ENCODE assay signal across 34 cellular contexts in the genomic region with DNA sequence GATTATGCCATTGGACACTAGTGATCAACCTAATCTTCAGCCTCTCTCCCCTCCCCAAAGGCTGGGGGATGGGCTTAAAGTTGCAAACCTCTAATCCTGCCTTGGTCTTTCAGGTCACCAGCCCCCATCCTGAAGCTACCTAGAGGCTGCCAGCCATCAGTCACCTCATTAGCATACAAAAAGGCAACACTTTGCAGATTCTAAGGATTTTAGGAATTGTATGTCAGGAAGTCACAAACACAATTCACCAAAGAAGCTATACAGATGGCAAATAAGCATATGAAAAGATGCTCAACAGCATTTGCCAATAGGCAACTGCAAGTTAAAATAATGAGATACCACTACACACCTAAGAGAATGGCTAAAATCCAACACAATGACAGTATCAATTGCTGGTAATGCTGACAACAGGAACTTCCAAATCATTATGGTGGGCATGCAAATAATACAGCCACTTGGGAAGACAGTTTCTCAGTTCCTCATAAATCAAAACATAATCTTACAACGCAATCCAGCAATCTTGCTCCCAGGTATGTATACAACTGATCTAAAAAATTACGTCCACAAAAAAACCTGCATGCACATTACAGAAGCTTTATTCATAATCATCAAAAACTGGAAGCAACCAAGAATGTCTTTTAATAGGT. TPM values are rescaled to one million over a fixed set of nuclear protein-coding genes. Genes with fewer than 3 reads are reported as not detected.
DNase-seq lines count a peak whose midpoint lies in the region; ATAC-seq, FAIRE-seq and TF ChIP-seq lines count a peak whose summit lies in the region.
"Had no signal": no experiment of that assay in that cellular context is flagged by ENCODE, and none has a peak within 500 bp of the region (broad histone marks: within the 10 kb centered on the region; RNA-seq: fewer than 3 reads in every experiment).

No MANE protein-coding gene starts in this region.

- POLR2A ChIA-PET in T-cell (lab: Charles Lee) = interaction anchor here in 1 of 2 donors (0.6 to 1.4 kb wide), 3 partner anchors 9 to 354 kb away, joined by 3 to 5 read pairs (median 3); no protein-coding TSS in a partner anchor

- H3K36me3 Mint-ChIP-seq in T-cell = peaks cover 23% of the 10 kb centered on the region

- no peak for TF ChIP-seq POLR2A in GM12891 (IDR thresholded peaks at IDR 0.05; ENCODE audit: low read depth, low read length)

- peak overlapping the region in 1 of 2 donors; percentile 55 for H3K27ac Mint-ChIP-seq in T-cell
- H3K27ac Mint-ChIP-seq: activated CD4-positive, alpha-beta T cell treated with anti-CD3 and anti-CD28 coated beads, Interleukin-2, amount 10 ng/mL, durations not matched to agents 7 days and 5 days; activated naive CD4-positive, alpha-beta T cell treated with anti-CD3 and anti-CD28 coated beads, Interleukin-2, amount 50 U/mL, for 72 hours; effector memory CD8-positive, alpha-beta T cell; mesothelial cell of epicardium had no signal

- H4K20me1 ChIP-seq in KMS-11 (ENCODE audit: insufficient read depth) = no peaks in the 10 kb centered on the region

- no peak overlapping the region for H3K27ac ChIP-seq in KMS-11
- H3K27ac ChIP-seq: C4-2B, cardiac muscle cell, coronary artery, GM23248, heart right ventricle, left ventricle myocardium inferior, thoracic aorta, VCaP had no signal

- FAIRE-seq in GM12891 (lab: Jason Lieb, UNC) (peak; percentile 75), colon (lab: Jason Lieb, UNC) (peak; percentile 65)
- FAIRE-seq: urothelium cell line had no signal

- peaks cover 5% of the 10 kb centered on the region; the same call in 1 of the 2 replicates for H3K79me2 ChIP-seq in KMS-11 (ENCODE audit: insufficient read depth, low read depth)

- peaks cover 37 to 41% (median 39%) of the 10 kb centered on the region in 3 donors for H3K4me1 Mint-ChIP-seq in T-cell
- H3K4me1 Mint-ChIP-seq: mesothelial cell of epicardium had no signal

- H3K4me3 ChIP-seq in KMS-11 (IDR thresholded peaks at IDR 0.05; ENCODE audit: insufficient read depth, low read depth, low read length) = no peak overlapping the region
- H3K4me3 ChIP-seq: cardiac muscle cell, coronary artery, GM23248, heart right ventricle, left ventricle myocardium inferior, thoracic aorta had no signal

- peaks cover 69% of the 10 kb centered on the region for H3K4me1 ChIP-seq in KMS-11 (ENCODE audit: low read depth, poor library complexity, severe bottlenecking)
- H3K4me1 ChIP-seq: heart right ventricle, left ventricle myocardium inferior had no signal

- no peak overlapping the region for H2AFZ ChIP-seq in KMS-11 (ENCODE audit: low read depth)
- H2AFZ ChIP-seq: GM23248 had no signal

- no peak for ATAC-seq in T-cell (replicated peaks in 1 of 4)
- ATAC-seq: activated naive CD4-positive, alpha-beta T cell treated with anti-CD3 and anti-CD28 coated beads, Interleukin-2, amount 50 U/mL, for 72 hours; effector memory CD8-positive, alpha-beta T cell; esophagus mucosa; heart right ventricle; naive thymus-derived CD4-positive, alpha-beta T cell had no signal

- no peaks in the 10 kb centered on the region for H3K36me3 ChIP-seq in KMS-11 (ENCODE audit: insufficient read depth)

- CTCF ChIA-PET in T-cell (lab: Charles Lee) = no interaction called here

- TF ChIP-seq CTCF in KMS-11 (conservative IDR thresholded peaks at IDR 0.05; ENCODE audit: low read depth, low read length) = no peak

- H3K9ac ChIP-seq in KMS-11 = no peak overlapping the region
- H3K9ac ChIP-seq: GM23248 had no signal

- no peaks in the 10 kb centered on the region for H3K27me3 Mint-ChIP-seq in T-cell
- H3K27me3 Mint-ChIP-seq: activated CD4-positive, alpha-beta T cell treated with anti-CD3 and anti-CD28 coated beads, Interleukin-2, amount 10 ng/mL, durations not matched to agents 7 days and 5 days; effector memory CD8-positive, alpha-beta T cell; naive thymus-derived CD4-positive, alpha-beta T cell had no signal

- no peak for DNase-seq in GM12891 (ENCODE audit: insufficient read length, low spot score)
- DNase-seq in iPS-NIHi11 (ENCODE audit: low spot score) = peak; percentile 12
- DNase-seq in GOT3 (lab: John Stamatoyannopoulos, UW) = no peak
- no peak for DNase-seq in NCI-H146 treated with DMSO at 0.1 percent for 48 hours (lab: John Stamatoyannopoulos, UW; ENCODE audit: unreplicated experiment)
- DNase-seq in T-cell = no peak
- DNase-seq in DMS114 treated with DMSO at 0.1 percent for 48 hours (lab: John Stamatoyannopoulos, UW; ENCODE audit: unreplicated experiment) = no peak
- DNase-seq: activated CD4-positive, alpha-beta T cell treated with anti-CD3 and anti-CD28 coated beads, Interleukin-2, amount 10 ng/mL, durations not matched to agents 7 days and 5 days; DND-41; effector memory CD8-positive, alpha-beta T cell; foreskin fibroblast; GM23248; heart right ventricle; islet precursor cell; KBM-7; left ventricle myocardium inferior; MM.1S; naive thymus-derived CD4-positive, alpha-beta T cell; NCI-H1417; NCI-H2107; Right ventricle myocardium superior; stimulated activated CD4-positive, alpha-beta T cell treated with anti-CD3 and anti-CD28 coated beads, Interleukin-15, amount 100 ng/mL, for 24 hours; stimulated activated naive CD4-positive, alpha-beta T cell treated with Interleukin-2 at 50 U/mL for 16 hours; T-helper 9 cell had no signal

- H3K9me3 Mint-ChIP-seq in T-cell = no peaks in the 10 kb centered on the region
- H3K9me3 Mint-ChIP-seq: activated CD4-positive, alpha-beta T cell treated with anti-CD3 and anti-CD28 coated beads, Interleukin-2, amount 10 ng/mL, durations not matched to agents 7 days and 5 days; activated naive CD4-positive, alpha-beta T cell treated with anti-CD3 and anti-CD28 coated beads, Interleukin-2, amount 50 U/mL, for 72 hours; effector memory CD8-positive, alpha-beta T cell; naive thymus-derived CD4-positive, alpha-beta T cell had no signal

- H3K4me2 ChIP-seq in KMS-11 = peak overlapping the region; percentile 25; the same call in 1 of the 2 replicates

- H3K27me3 ChIP-seq in KMS-11 (ENCODE audit: insufficient read depth, low read depth) = no peaks in the 10 kb centered on the region
- H3K27me3 ChIP-seq: cardiac muscle cell, heart right ventricle had no signal

- H3K4me3 Mint-ChIP-seq in T-cell = no peak overlapping the region
- H3K4me3 Mint-ChIP-seq: activated CD4-positive, alpha-beta T cell treated with anti-CD3 and anti-CD28 coated beads, Interleukin-2, amount 10 ng/mL, durations not matched to agents 7 days and 5 days; effector memory CD8-positive, alpha-beta T cell; mesothelial cell of epicardium; naive thymus-derived CD4-positive, alpha-beta T cell had no signal

TF ChIP-seq in GM12891, 5 proteins besides CTCF, POLR2A, EP300 and RAD21:
- TF ChIP-seq TAF1 (IDR thresholded peaks at IDR 0.05; ENCODE audit: low read depth, low read length) (no peak), SPI1 (IDR thresholded peaks at IDR 0.05; ENCODE audit: low read depth, low read length) (peak; percentile 59)

RNA-seq across cellular contexts. Expression of gene PIM2, which starts 9.0 kb away (rescaled TPM):
- polyA plus RNA-seq in GM12891 (2012; ENCODE audit: low read depth, missing spikeins) = 92.2 TPM
- 100 to 1,000 TPM; 152 to 325 (median 160) TPM for total RNA-seq in T-cell

RNA-seq across cellular contexts. Expression of gene SLC35A2, which starts 16.4 kb away (rescaled TPM):
- polyA plus RNA-seq in GM12891 (2012; ENCODE audit: low read depth, missing spikeins) = 13.9 TPM
- 10 to 100 TPM; 14.2 to 35.1 (median 16.2) TPM for total RNA-seq in T-cell

RNA-seq across cellular contexts. Expression of gene OTUD5, which starts 29.5 kb away (rescaled TPM):
- polyA plus RNA-seq in GM12891 (2012; ENCODE audit: low read depth, missing spikeins) = 51.3 TPM
- 10 to 100 TPM; 87.2 to 92.5 (median 89.7) TPM for total RNA-seq in T-cell

RNA-seq across cellular contexts. Expression of gene PQBP1, which starts 30.1 kb away (rescaled TPM):
- 77.8 TPM for polyA plus RNA-seq in GM12891 (2012; ENCODE audit: low read depth, missing spikeins)
- total RNA-seq in T-cell = 10 to 100 TPM; 62.5 to 79.5 (median 73.9) TPM

RNA-seq across cellular contexts. Expression of gene TIMM17B, which starts 30.3 kb away (rescaled TPM):
- polyA plus RNA-seq in GM12891 (2012; ENCODE audit: low read depth, missing spikeins) = 43.6 TPM
- 10 to 100 TPM; 40.5 to 52.1 (median 49.3) TPM for total RNA-seq in T-cell
